In the genomic region with DNA sequence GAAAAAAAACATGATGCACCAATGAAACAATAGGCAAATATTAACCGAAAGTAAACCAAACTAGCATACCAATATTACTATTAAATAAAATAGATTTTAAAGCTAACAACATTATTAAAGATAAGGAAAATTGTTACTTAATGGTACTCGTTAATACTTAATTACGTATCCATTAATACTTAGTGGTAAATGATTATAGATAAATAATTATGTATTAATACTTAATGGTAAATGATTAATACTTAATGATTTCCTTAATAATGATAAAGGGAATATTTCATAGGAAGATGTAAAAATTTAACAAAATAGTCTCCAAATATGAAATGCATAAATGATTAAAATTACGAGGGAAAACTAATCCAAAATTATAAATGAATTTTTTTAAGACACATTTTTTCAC, we compare ENCODE assay signal across 25 cellular contexts.
"Had no signal": no experiment of that assay in that cellular context is flagged by ENCODE, and none has a peak within 500 bp of the region (broad histone marks: within the 10 kb centered on the region; RNA-seq: fewer than 3 reads in every experiment).

No MANE protein-coding gene starts in this region.

- H3K36me3 ChIP-seq: esophagus squamous epithelium, neutrophil, right atrium auricular region, stomach, thyroid gland, vagina had no signal

- H3K4me1 ChIP-seq: esophagus squamous epithelium, parathyroid adenoma, right atrium auricular region, stomach, vagina had no signal

- H3K79me2 ChIP-seq: parathyroid adenoma had no signal

- DNase-seq: dermis blood vessel endothelial cell; effector memory CD4-positive, alpha-beta T cell; erythroblast; esophagus squamous epithelium; foreskin melanocyte; hypothalamus; immature natural killer cell; naive B cell; stimulated activated CD4-positive, alpha-beta T cell treated with anti-CD3 and anti-CD28 coated beads, Interleukin-2, amount 100 ng/mL, for 24 hours; stimulated activated CD4-positive, alpha-beta T cell treated with anti-CD3 and anti-CD28 coated beads, Interleukin-4, amount 100 ng/mL, for 24 hours; stimulated activated naive CD4-positive, alpha-beta T cell treated with Interleukin-2 at 50 U/mL for 16 hours; stomach; thyroid gland; trophoblast cell had no signal

- H3K9me3 ChIP-seq: esophagus squamous epithelium, neutrophil, stomach, thyroid gland, vagina had no signal

- H3K4me3 ChIP-seq: coronary artery, esophagus squamous epithelium, lung, right atrium auricular region, stomach, thyroid gland, vagina had no signal

- H3K27ac ChIP-seq: coronary artery, esophagus squamous epithelium, neutrophil, parathyroid adenoma, right atrium auricular region, stomach, thyroid gland, vagina had no signal

- ATAC-seq: left lobe of liver; natural killer cell treated with Interleukin-12 subunit alpha and Interleukin-12 subunit beta and Interleukin-15 and Interleukin-18, amount 100 ng/mL, for 72 hours; sciatic nerve; stimulated activated effector memory CD8-positive, alpha-beta T cell treated with anti-CD3 and anti-CD28 coated beads, Interleukin-12 subunit alpha, Interleukin-12 subunit beta, amount 100 ng/mL, for 72 hours had no signal

- FAIRE-seq: keratinocyte had no signal

- H3K9ac ChIP-seq: parathyroid adenoma had no signal

- H3K27me3 ChIP-seq: esophagus squamous epithelium, neutrophil, right atrium auricular region, stomach, thyroid gland, vagina had no signal

- H2AFZ ChIP-seq: parathyroid adenoma had no signal
